Comparison of ENCODE assay signal across 8 cellular contexts in the genomic region with DNA sequence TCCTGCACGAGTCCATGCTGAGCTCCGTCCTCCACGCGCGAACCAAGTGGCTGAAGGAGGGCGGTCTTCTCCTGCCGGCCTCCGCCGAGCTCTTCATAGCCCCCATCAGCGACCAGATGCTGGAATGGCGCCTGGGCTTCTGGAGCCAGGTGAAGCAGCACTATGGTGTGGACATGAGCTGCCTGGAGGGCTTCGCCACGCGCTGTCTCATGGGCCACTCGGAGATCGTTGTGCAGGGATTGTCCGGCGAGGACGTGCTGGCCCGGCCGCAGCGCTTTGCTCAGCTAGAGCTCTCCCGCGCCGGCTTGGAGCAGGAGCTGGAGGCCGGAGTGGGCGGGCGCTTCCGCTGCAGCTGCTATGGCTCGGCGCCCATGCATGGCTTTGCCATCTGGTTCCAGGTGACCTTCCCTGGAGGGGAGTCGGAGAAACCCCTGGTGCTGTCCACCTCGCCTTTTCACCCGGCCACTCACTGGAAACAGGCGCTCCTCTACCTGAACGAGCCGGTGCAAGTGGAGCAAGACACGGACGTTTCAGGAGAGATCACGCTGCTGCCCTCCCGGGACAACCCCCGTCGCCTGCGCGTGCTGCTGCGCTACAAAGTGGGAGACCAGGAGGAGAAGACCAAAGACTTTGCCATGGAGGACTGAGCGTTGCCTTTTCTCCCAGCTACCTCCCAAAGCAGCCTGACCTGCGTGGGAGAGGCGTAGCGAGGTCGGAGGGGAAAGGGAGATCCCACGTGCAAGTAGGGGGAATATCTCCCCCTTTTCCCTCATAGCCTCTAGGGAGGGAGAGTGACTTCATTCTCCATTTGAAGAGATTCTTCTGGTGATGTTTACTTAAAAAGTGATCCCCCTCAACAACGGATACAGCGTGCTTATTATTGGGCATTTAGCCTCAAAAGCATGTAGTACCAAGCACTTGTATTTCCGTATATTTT. TPM values are rescaled to one million over a fixed set of nuclear protein-coding genes. Genes with fewer than 3 reads are reported as not detected.
DNase-seq lines count a peak whose midpoint lies in the region; ATAC-seq and TF ChIP-seq lines count a peak whose summit lies in the region.

No MANE protein-coding gene starts in this region.

- intact Hi-C loops in activated naive CD4-positive, alpha-beta T cell treated with anti-CD3 and anti-CD28 coated beads for 36 hours (cut with micrococcal nuclease), result loop anchor here (1.0 to 5.0 kb wide), 3 partner anchors 83 to 1905 kb away; a partner anchor contains a TSS

- peak; percentile 75 for DNase-seq in COR-L47 (lab: John Stamatoyannopoulos, UW)
- DNase-seq in OCI-M1 (lab: John Stamatoyannopoulos, UW), result peak; percentile 65
- DNase-seq in activated naive CD4-positive, alpha-beta T cell treated with anti-CD3 and anti-CD28 coated beads for 36 hours, result peak; percentile 46
- DNase-seq in tibial nerve (ENCODE audit: low spot score in 2 of 2), result peak; percentile 35 to 37

- H3K4me1 ChIP-seq in gastroesophageal sphincter, result peaks cover 4 to 29% (median 8%) of the 10 kb centered on the region in 3 donors
- peaks cover 11 to 15% of the 10 kb centered on the region in 2 experiments for H3K4me1 ChIP-seq in neutrophil (ENCODE audit: control insufficient read depth in 1 of 2, insufficient read depth in 1 of 2, low read depth in 1 of 2, low read length in 1 of 2)
- H3K4me1 ChIP-seq in tibial nerve, result peaks cover 0 to 22% (median 12%) of the 10 kb centered on the region in 4 donors

- H3K36me3 ChIP-seq in gastroesophageal sphincter, result peaks cover 0 to 17% of the 10 kb centered on the region in 2 donors
- H3K36me3 ChIP-seq in neutrophil, result no peaks in the 10 kb centered on the region
- peaks cover 0 to 18% (median 0%) of the 10 kb centered on the region in 3 donors for H3K36me3 ChIP-seq in tibial nerve

- peaks cover 14% of the 10 kb centered on the region for H3K4me1 Mint-ChIP-seq in activated naive CD4-positive, alpha-beta T cell treated with anti-CD3 and anti-CD28 coated beads for 36 hours (ENCODE audit: low read depth)

- 16 to 20% methylated on average over 9 to 13 of the region's 55 CpGs for WGBS in gastroesophageal sphincter (ENCODE audit: low coverage in 1 of 2), 2 donors
- WGBS in tibial nerve, 2 donors, result 4 to 7% methylated on average over 34 to 51 of the region's 55 CpGs

- H3K27ac ChIP-seq in gastroesophageal sphincter (peak overlapping the region; percentile 73 to 94 (median 90)), neutrophil (no peak overlapping the region), tibial nerve (peak overlapping the region; percentile 60 to 91 (median 82))

- no peaks in the 10 kb centered on the region for H3K27me3 Mint-ChIP-seq in activated naive CD4-positive, alpha-beta T cell treated with anti-CD3 and anti-CD28 coated beads for 36 hours (ENCODE audit: low read depth)

- no peak for TF ChIP-seq EP300 in gastroesophageal sphincter (IDR thresholded peaks at IDR 0.05)
- no peak for TF ChIP-seq EP300 in tibial nerve (IDR thresholded peaks at IDR 0.05)

- H3K9me3 ChIP-seq in gastroesophageal sphincter (no peaks in the 10 kb centered on the region), neutrophil (no peaks in the 10 kb centered on the region), tibial nerve (no peaks in the 10 kb centered on the region)

- ATAC-seq in GM19452 (IDR thresholded peaks at IDR 0.05; ENCODE audit: unreplicated experiment) (peak; percentile 66), HG03521 (IDR thresholded peaks at IDR 0.05; ENCODE audit: unreplicated experiment) (peak; percentile 41), gastroesophageal sphincter (peak; percentile 65)

- CTCF ChIA-PET in activated naive CD4-positive, alpha-beta T cell treated with anti-CD3 and anti-CD28 coated beads for 36 hours (lab: Charles Lee), result interaction anchor here (0.8 to 1.0 kb wide), 2 partner anchors 8 to 85 kb away, joined by 3 to 6 read pairs; no protein-coding TSS in a partner anchor

- peak overlapping the region; percentile 90 for H3K27ac Mint-ChIP-seq in activated naive CD4-positive, alpha-beta T cell treated with anti-CD3 and anti-CD28 coated beads for 36 hours

- H3K9me3 Mint-ChIP-seq in activated naive CD4-positive, alpha-beta T cell treated with anti-CD3 and anti-CD28 coated beads for 36 hours, result no peaks in the 10 kb centered on the region

- TF ChIP-seq CTCF in gastroesophageal sphincter (IDR thresholded peaks at IDR 0.05) (no peak), neutrophil (IDR thresholded peaks at IDR 0.05) (no peak), tibial nerve (IDR thresholded peaks at IDR 0.05) (no peak)

- H3K36me3 Mint-ChIP-seq in activated naive CD4-positive, alpha-beta T cell treated with anti-CD3 and anti-CD28 coated beads for 36 hours (ENCODE audit: low read depth), result peaks cover 21% of the 10 kb centered on the region

- peak overlapping the region; percentile 93 for H3K4me3 Mint-ChIP-seq in activated naive CD4-positive, alpha-beta T cell treated with anti-CD3 and anti-CD28 coated beads for 36 hours

- H3K27me3 ChIP-seq in gastroesophageal sphincter, result no peaks in the 10 kb centered on the region
- H3K27me3 ChIP-seq in neutrophil, result peaks cover 25% of the 10 kb centered on the region
- no peaks in the 10 kb centered on the region for H3K27me3 ChIP-seq in tibial nerve

- H3K4me3 ChIP-seq in gastroesophageal sphincter, result peak overlapping the region; percentile 80 to 95
- H3K4me3 ChIP-seq in neutrophil (ENCODE audit: low read depth in 1 of 2, low read length in 1 of 2), result peak overlapping the region; percentile 68 to 70
- peak overlapping the region; percentile 51 to 99 (median 84) for H3K4me3 ChIP-seq in tibial nerve

- no peak for TF ChIP-seq POLR2A in gastroesophageal sphincter (IDR thresholded peaks at IDR 0.05)
- no peak for TF ChIP-seq POLR2A in tibial nerve (IDR thresholded peaks at IDR 0.05)

RNA-seq across cellular contexts. Expression of a gene that starts 1.0 kb away (rescaled TPM):
- total RNA-seq in activated naive CD4-positive, alpha-beta T cell treated with anti-CD3 and anti-CD28 coated beads for 36 hours, result 1 to 10 TPM; 6.7 to 7.5 TPM
- total RNA-seq in gastroesophageal sphincter (10 to 100 TPM in 3 of 4 donors, 1 to 10 TPM in 1; 7.9 to 14.8 (median 11.4) TPM), tibial nerve (10 to 100 TPM in 3 of 4 donors, 1 to 10 TPM in 1; 9.8 to 14.4 (median 13.6) TPM)
